ENCODE assay signal across 8 cellular contexts in the genomic region with DNA sequence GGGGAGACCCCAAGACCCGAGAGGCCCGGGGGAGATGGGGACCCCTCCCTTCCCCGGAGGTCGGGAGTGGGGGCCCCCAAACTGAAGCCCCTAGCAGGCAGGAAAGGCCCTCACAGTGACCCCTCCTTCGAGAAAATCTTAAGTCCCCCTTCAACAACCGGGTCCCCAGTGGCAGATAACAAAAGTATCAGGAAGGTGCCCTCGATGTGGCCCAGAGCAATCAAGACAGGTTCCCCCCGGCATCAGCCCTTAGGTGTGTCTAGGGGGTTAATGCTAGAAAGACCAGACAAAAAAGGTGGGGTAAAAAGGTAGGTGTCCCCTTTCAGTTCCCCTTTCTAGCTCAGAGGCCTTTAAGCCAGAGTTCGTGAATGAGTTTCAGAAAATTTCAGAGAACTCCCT. TPM values are rescaled to one million over a fixed set of nuclear protein-coding genes. Genes with fewer than 3 reads are reported as not detected.
DNase-seq lines count a peak whose midpoint lies in the region; ATAC-seq and TF ChIP-seq lines count a peak whose summit lies in the region.

No MANE protein-coding gene starts in this region.

- H3K4me1 Mint-ChIP-seq in activated T-cell treated with anti-CD3 and anti-CD28 coated beads, Interleukin-2, amount 50 U/mL, for 72 hours (ENCODE audit: low read depth): peaks cover 74% of the 10 kb centered on the region

- no peaks in the 10 kb centered on the region for H3K27me3 Mint-ChIP-seq in activated T-cell treated with anti-CD3 and anti-CD28 coated beads, Interleukin-2, amount 50 U/mL, for 72 hours (ENCODE audit: low read depth)

- peaks cover 2 to 13% of the 10 kb centered on the region in 2 donors for H3K36me3 Mint-ChIP-seq in activated T-cell treated with anti-CD3 and anti-CD28 coated beads, Interleukin-2, amount 50 U/mL, for 72 hours (ENCODE audit: insufficient read depth in 2 of 2)

- H3K9ac ChIP-seq in iPS-20b (ENCODE audit: low read depth, low read length): peak overlapping the region; percentile 69; the same call in 1 of the 2 replicates

- no peak for TF ChIP-seq POLR2A in thyroid gland (IDR thresholded peaks at IDR 0.05)

- ATAC-seq in activated T-cell treated with anti-CD3 and anti-CD28 coated beads, Interleukin-2, amount 50 U/mL, for 72 hours (replicated peaks in 1 of 2): no peak

- TF ChIP-seq CTCF in thyroid gland (IDR thresholded peaks at IDR 0.05): no peak

- H3K27ac ChIP-seq in iPS-20b (ENCODE audit: low read length) (no peak overlapping the region), thyroid gland (peak overlapping the region in 2 of 3 donors; percentile 56 to 69)

- H3K9me3 Mint-ChIP-seq in activated T-cell treated with anti-CD3 and anti-CD28 coated beads, Interleukin-2, amount 50 U/mL, for 72 hours: no peaks in the 10 kb centered on the region

- intact Hi-C loops in thyroid gland (cut with DNase I): no loop called here

- no peaks in the 10 kb centered on the region; the same call in 1 of the 2 replicates for H3K27me3 ChIP-seq in iPS-20b (ENCODE audit: insufficient read depth, low read length)
- H3K27me3 ChIP-seq in thyroid gland: no peaks in the 10 kb centered on the region

- H3K4me3 Mint-ChIP-seq in activated T-cell treated with anti-CD3 and anti-CD28 coated beads, Interleukin-2, amount 50 U/mL, for 72 hours: peak overlapping the region; percentile 90 to 92

- H3K4me3 ChIP-seq in iPS-20b (ENCODE audit: low read length): peak overlapping the region; percentile 79
- peak overlapping the region in 2 of 3 donors; percentile 30 to 42 for H3K4me3 ChIP-seq in thyroid gland (replicated peaks in 1 of 3)

- H3K36me3 ChIP-seq in iPS-20b (ENCODE audit: insufficient read depth, low read depth, low read length) (no peaks in the 10 kb centered on the region), thyroid gland (no peaks in the 10 kb centered on the region)

- peak; percentile 30 for DNase-seq in stimulated activated CD4-positive, alpha-beta T cell treated with anti-CD3 and anti-CD28 coated beads, Interleukin-4, amount 100 ng/mL, for 1 hour
- no peak for DNase-seq in stimulated activated CD4-positive, alpha-beta T cell treated with anti-CD3 and anti-CD28 coated beads, Interleukin-1b, Interleukin-23, amount 100 ng/mL, for 48 hours
- DNase-seq in activated T-cell treated with anti-CD3 and anti-CD28 coated beads, Interleukin-2, amount 50 U/mL, for 72 hours: peak in 1 of 2 donors; percentile 26
- DNase-seq in thyroid gland (no peak), 8988T (no peak), COLO829 (ENCODE audit: low spot score) (no peak), NCI-H2171 (lab: John Stamatoyannopoulos, UW) (no peak)

- H3K4me1 ChIP-seq in iPS-20b (ENCODE audit: insufficient read depth, low read length) (peaks cover 12% of the 10 kb centered on the region), thyroid gland (peaks cover 10 to 48% of the 10 kb centered on the region in 2 donors)

- 12 to 14% methylated on average over 5 of the region's 9 CpGs for WGBS in thyroid gland, 2 donors

- H3K9me3 ChIP-seq in iPS-20b (ENCODE audit: insufficient read depth, low read depth, low read length) (no peaks in the 10 kb centered on the region), thyroid gland (no peaks in the 10 kb centered on the region)

- peak overlapping the region; percentile 67 for H3K27ac Mint-ChIP-seq in activated T-cell treated with anti-CD3 and anti-CD28 coated beads, Interleukin-2, amount 50 U/mL, for 72 hours

RNA-seq across cellular contexts. Expression of gene ECE1, which starts 0.3 kb away (rescaled TPM):
- total RNA-seq in activated T-cell treated with anti-CD3 and anti-CD28 coated beads, Interleukin-2, amount 50 U/mL, for 72 hours: 100 to 1,000 TPM; 159 to 193 TPM
- 100 to 1,000 TPM in 2 of 4 donors, 10 to 100 TPM in 2; 74.5 to 146 (median 97.2) TPM for total RNA-seq in thyroid gland
